In genomic region chr6:87155920-87156600, GRCh38 we compare ENCODE assay signal across 1 cellular context.
TF ChIP-seq lines count a peak whose summit lies in the region.

No MANE protein-coding gene starts in this region.

TF ChIP-seq in GM12878, 131 proteins besides CTCF, POLR2A, EP300 and RAD21 (continued from another document):
- TF ChIP-seq NKRF (conservative IDR thresholded peaks at IDR 0.05) = 0 out of 2 replicates have a peak, but pooled peaks have one; percentile 21
- peak; percentile 90 for TF ChIP-seq RUNX3 (IDR thresholded peaks at IDR 0.05; ENCODE audit: low read length)
- TF ChIP-seq, protein P1, sequence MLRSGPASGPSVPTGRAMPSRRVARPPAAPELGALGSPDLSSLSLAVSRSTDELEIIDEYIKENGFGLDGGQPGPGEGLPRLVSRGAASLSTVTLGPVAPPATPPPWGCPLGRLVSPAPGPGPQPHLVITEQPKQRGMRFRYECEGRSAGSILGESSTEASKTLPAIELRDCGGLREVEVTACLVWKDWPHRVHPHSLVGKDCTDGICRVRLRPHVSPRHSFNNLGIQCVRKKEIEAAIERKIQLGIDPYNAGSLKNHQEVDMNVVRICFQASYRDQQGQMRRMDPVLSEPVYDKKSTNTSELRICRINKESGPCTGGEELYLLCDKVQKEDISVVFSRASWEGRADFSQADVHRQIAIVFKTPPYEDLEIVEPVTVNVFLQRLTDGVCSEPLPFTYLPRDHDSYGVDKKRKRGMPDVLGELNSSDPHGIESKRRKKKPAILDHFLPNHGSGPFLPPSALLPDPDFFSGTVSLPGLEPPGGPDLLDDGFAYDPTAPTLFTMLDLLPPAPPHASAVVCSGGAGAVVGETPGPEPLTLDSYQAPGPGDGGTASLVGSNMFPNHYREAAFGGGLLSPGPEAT (IDR thresholded peaks at IDR 0.05; ENCODE audit: low read depth) = peak; percentile 62; the same call in 1 of the 2 replicates
- peak in 1 of 2 experiments; percentile 52; a peak in 2 of 4 replicates for TF ChIP-seq IKZF2 (IDR thresholded peaks at IDR 0.05)
- TF ChIP-seq, protein P2, sequence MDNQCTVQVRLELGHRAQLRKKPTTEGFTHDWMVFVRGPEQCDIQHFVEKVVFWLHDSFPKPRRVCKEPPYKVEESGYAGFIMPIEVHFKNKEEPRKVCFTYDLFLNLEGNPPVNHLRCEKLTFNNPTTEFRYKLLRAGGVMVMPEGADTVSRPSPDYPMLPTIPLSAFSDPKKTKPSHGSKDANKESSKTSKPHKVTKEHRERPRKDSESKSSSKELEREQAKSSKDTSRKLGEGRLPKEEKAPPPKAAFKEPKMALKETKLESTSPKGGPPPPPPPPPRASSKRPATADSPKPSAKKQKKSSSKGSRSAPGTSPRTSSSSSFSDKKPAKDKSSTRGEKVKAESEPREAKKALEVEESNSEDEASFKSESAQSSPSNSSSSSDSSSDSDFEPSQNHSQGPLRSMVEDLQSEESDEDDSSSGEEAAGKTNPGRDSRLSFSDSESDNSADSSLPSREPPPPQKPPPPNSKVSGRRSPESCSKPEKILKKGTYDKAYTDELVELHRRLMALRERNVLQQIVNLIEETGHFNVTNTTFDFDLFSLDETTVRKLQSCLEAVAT (IDR thresholded peaks at IDR 0.05) = peak; percentile 54
- TF ChIP-seq NFIC (IDR thresholded peaks at IDR 0.05; ENCODE audit: low read depth, low read length) = no peak
